ENCODE assay signal across 16 cellular contexts in the genomic region with DNA sequence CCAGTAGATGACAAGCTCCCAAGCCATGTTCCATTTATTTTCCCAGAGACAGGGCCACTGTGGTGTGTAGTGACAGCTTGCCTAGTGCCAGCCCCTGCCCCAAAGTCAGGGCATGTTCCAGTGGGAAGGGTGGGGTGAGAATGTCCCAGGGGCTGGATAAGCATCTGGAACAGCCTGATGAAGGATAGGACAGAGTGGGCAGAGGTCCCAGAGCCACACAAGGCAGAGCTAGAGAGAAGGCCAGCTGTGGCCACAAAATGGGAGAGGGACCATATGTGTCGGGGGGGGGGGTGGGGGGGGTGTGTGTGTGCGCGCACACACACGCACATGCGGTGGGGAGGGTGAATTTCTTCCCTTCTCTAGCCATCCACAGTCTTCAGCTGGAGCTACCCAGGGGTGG. TPM values are rescaled to one million over a fixed set of nuclear protein-coding genes. Genes with fewer than 3 reads are reported as not detected.
DNase-seq lines count a peak whose midpoint lies in the region; ATAC-seq and TF ChIP-seq lines count a peak whose summit lies in the region.
"Had no signal": no experiment of that assay in that cellular context is flagged by ENCODE, and none has a peak within 500 bp of the region (broad histone marks: within the 10 kb centered on the region; RNA-seq: fewer than 3 reads in every experiment).

No MANE protein-coding gene starts in this region.

- H3K9me3 ChIP-seq in testis = no peaks in the 10 kb centered on the region

- POLR2A ChIA-PET in activated CD8-positive, alpha-beta T cell treated with anti-CD3 and anti-CD28 coated beads, Interleukin-2, amount 10 ng/mL, durations not matched to agents 7 days and 5 days (lab: Charles Lee) = no interaction called here
- POLR2A ChIA-PET in activated CD8-positive, alpha-beta T cell treated with anti-CD3 and anti-CD28 coated beads for 36 hours (lab: Charles Lee) = interaction anchor here (1.0 kb wide), 1 partner anchor 58 kb away, joined by 3 read pairs; no protein-coding TSS in a partner anchor

- H3K36me3 ChIP-seq in testis (ENCODE audit: low read depth, missing control alignments) = no peaks in the 10 kb centered on the region

- no peaks in the 10 kb centered on the region for H3K36me3 Mint-ChIP-seq in activated CD8-positive, alpha-beta T cell treated with anti-CD3 and anti-CD28 coated beads, Interleukin-2, amount 10 ng/mL, durations not matched to agents 7 days and 5 days (ENCODE audit: low read depth)
- no peaks in the 10 kb centered on the region for H3K36me3 Mint-ChIP-seq in activated CD8-positive, alpha-beta T cell treated with anti-CD3 and anti-CD28 coated beads for 36 hours (ENCODE audit: low read depth)
- H3K36me3 Mint-ChIP-seq in brain = no peaks in the 10 kb centered on the region

- no peaks in the 10 kb centered on the region for H3K9me3 Mint-ChIP-seq in activated CD8-positive, alpha-beta T cell treated with anti-CD3 and anti-CD28 coated beads, Interleukin-2, amount 10 ng/mL, durations not matched to agents 7 days and 5 days (ENCODE audit: insufficient read depth)
- H3K9me3 Mint-ChIP-seq in activated CD8-positive, alpha-beta T cell treated with anti-CD3 and anti-CD28 coated beads for 36 hours = no peaks in the 10 kb centered on the region
- H3K9me3 Mint-ChIP-seq in brain = no peaks in the 10 kb centered on the region
- H3K9me3 Mint-ChIP-seq: CD4-positive, alpha-beta T cell; H9 had no signal

- no peak for ATAC-seq in activated CD8-positive, alpha-beta T cell treated with anti-CD3 and anti-CD28 coated beads, Interleukin-2, amount 10 ng/mL, durations not matched to agents 7 days and 5 days
- no peak for ATAC-seq in activated CD8-positive, alpha-beta T cell treated with anti-CD3 and anti-CD28 coated beads for 36 hours
- ATAC-seq: HepG2 had no signal

- no peaks in the 10 kb centered on the region for H3K4me1 ChIP-seq in testis

- intact Hi-C loops in activated CD8-positive, alpha-beta T cell treated with anti-CD3 and anti-CD28 coated beads for 36 hours (cut with micrococcal nuclease) = no loop called here
- intact Hi-C loops in testis (cut with DNase I; ENCODE audit: low total_unique reads) = no loop called here

- TF ChIP-seq POLR2A in testis (IDR thresholded peaks at IDR 0.05) = no peak

- 100% methylated on average over 1 to 5 of the region's 5 CpGs for WGBS in testis, 2 donors

- peaks cover 6% of the 10 kb centered on the region for H3K4me1 Mint-ChIP-seq in activated CD8-positive, alpha-beta T cell treated with anti-CD3 and anti-CD28 coated beads, Interleukin-2, amount 10 ng/mL, durations not matched to agents 7 days and 5 days (ENCODE audit: low read depth)
- no peaks in the 10 kb centered on the region for H3K4me1 Mint-ChIP-seq in activated CD8-positive, alpha-beta T cell treated with anti-CD3 and anti-CD28 coated beads for 36 hours (ENCODE audit: low read depth)
- peaks cover 38% of the 10 kb centered on the region for H3K4me1 Mint-ChIP-seq in brain

- H3K27me3 Mint-ChIP-seq in activated CD8-positive, alpha-beta T cell treated with anti-CD3 and anti-CD28 coated beads, Interleukin-2, amount 10 ng/mL, durations not matched to agents 7 days and 5 days (ENCODE audit: low read depth) = peaks cover 6% of the 10 kb centered on the region
- H3K27me3 Mint-ChIP-seq in activated CD8-positive, alpha-beta T cell treated with anti-CD3 and anti-CD28 coated beads for 36 hours = no peaks in the 10 kb centered on the region
- H3K27me3 Mint-ChIP-seq in brain = peaks cover 9% of the 10 kb centered on the region
- H3K27me3 Mint-ChIP-seq: B cell; CD4-positive, alpha-beta T cell had no signal

- no peaks in the 10 kb centered on the region for H3K27me3 ChIP-seq in testis

- no peak overlapping the region for H3K4me3 Mint-ChIP-seq in activated CD8-positive, alpha-beta T cell treated with anti-CD3 and anti-CD28 coated beads, Interleukin-2, amount 10 ng/mL, durations not matched to agents 7 days and 5 days
- H3K4me3 Mint-ChIP-seq in activated CD8-positive, alpha-beta T cell treated with anti-CD3 and anti-CD28 coated beads for 36 hours = no peak overlapping the region
- H3K4me3 Mint-ChIP-seq in brain = no peak overlapping the region
- H3K4me3 Mint-ChIP-seq: B cell; CD4-positive, alpha-beta T cell; H9 had no signal

- no peak overlapping the region for H3K27ac ChIP-seq in testis
- H3K27ac ChIP-seq: C4-2B had no signal

- CTCF ChIA-PET in activated CD8-positive, alpha-beta T cell treated with anti-CD3 and anti-CD28 coated beads, Interleukin-2, amount 10 ng/mL, durations not matched to agents 7 days and 5 days (lab: Charles Lee) = no interaction called here
- CTCF ChIA-PET in activated CD8-positive, alpha-beta T cell treated with anti-CD3 and anti-CD28 coated beads for 36 hours (lab: Charles Lee) = interaction anchor here (0.5 to 1.7 kb wide), 4 partner anchors 9 to 905 kb away, joined by 3 to 4 read pairs (median 3); no protein-coding TSS in a partner anchor

- no peak overlapping the region for H3K4me3 ChIP-seq in testis

- TF ChIP-seq CTCF in activated CD8-positive, alpha-beta T cell treated with anti-CD3 and anti-CD28 coated beads for 36 hours (IDR thresholded peaks at IDR 0.05) = no peak
- TF ChIP-seq CTCF in brain (conservative IDR thresholded peaks at IDR 0.05) (no peak), testis (IDR thresholded peaks at IDR 0.05) (no peak)

- no peak overlapping the region for H3K27ac Mint-ChIP-seq in activated CD8-positive, alpha-beta T cell treated with anti-CD3 and anti-CD28 coated beads, Interleukin-2, amount 10 ng/mL, durations not matched to agents 7 days and 5 days
- H3K27ac Mint-ChIP-seq in activated CD8-positive, alpha-beta T cell treated with anti-CD3 and anti-CD28 coated beads for 36 hours = no peak overlapping the region
- H3K27ac Mint-ChIP-seq in brain = peak overlapping the region in 3 of 5 experiments; percentile 4 to 90 (median 39)
- H3K27ac Mint-ChIP-seq: B cell; CD4-positive, alpha-beta T cell had no signal

- DNase-seq in activated CD8-positive, alpha-beta T cell treated with anti-CD3 and anti-CD28 coated beads, Interleukin-2, amount 10 ng/mL, durations not matched to agents 7 days and 5 days = peak; percentile 4
- no peak for DNase-seq in activated CD8-positive, alpha-beta T cell treated with anti-CD3 and anti-CD28 coated beads for 36 hours
- DNase-seq in NCI-H82 (lab: John Stamatoyannopoulos, UW) (peak; percentile 79), testis (peak; percentile 5), NCI-H2029 (lab: John Stamatoyannopoulos, UW) (no peak), dermis blood vessel endothelial cell (no peak)
- DNase-seq in activated effector memory CD4-positive, alpha-beta T cell treated with Interleukin-2 at 50 U/mL for 16 hours = no peak
- DNase-seq: Caco-2; CD4-positive, alpha-beta T cell; DMS79 treated with DMSO at 0.1 percent for 48 hours; GOT3; H9 had no signal

RNA-seq across cellular contexts. Expression of a gene that starts 27.0 kb away (rescaled TPM):
- 10 to 100 TPM; 17.4 to 18.4 TPM for total RNA-seq in activated CD8-positive, alpha-beta T cell treated with anti-CD3 and anti-CD28 coated beads, Interleukin-2, amount 10 ng/mL, durations not matched to agents 7 days and 5 days
- 10 to 100 TPM; 25.6 to 27.0 TPM for total RNA-seq in activated CD8-positive, alpha-beta T cell treated with anti-CD3 and anti-CD28 coated beads for 36 hours
- polyA plus RNA-seq in brain (ENCODE audit: insufficient read depth, low read depth, low replicate concordance) (206 TPM), testis (ENCODE audit: insufficient read depth, low read depth, low replicate concordance) (197 TPM)
- total RNA-seq in testis (100 to 1,000 TPM; 223 to 226 TPM), dermis blood vessel endothelial cell (242 and 265 TPM in 2 replicates)

Comparison
In these comparisons a context has a peak if more than half of its experiments do, and no peak if none do; other contexts are left out.
1. DNase-seq: peak in activated CD8-positive, alpha-beta T cell treated with anti-CD3 and anti-CD28 coated beads, Interleukin-2, amount 10 ng/mL, durations not matched to agents 7 days and 5 days (single experiment), NCI-H82 (single experiment) and testis (single experiment); none in activated CD8-positive, alpha-beta T cell treated with anti-CD3 and anti-CD28 coated beads for 36 hours (single experiment), activated effector memory CD4-positive, alpha-beta T cell treated with Interleukin-2 at 50 U/mL for 16 hours (single experiment), NCI-H2029 (single experiment) and dermis blood vessel endothelial cell (single experiment).
2. H3K27ac Mint-ChIP-seq: peak in brain (3 of 5); none in activated CD8-positive, alpha-beta T cell treated with anti-CD3 and anti-CD28 coated beads, Interleukin-2, amount 10 ng/mL, durations not matched to agents 7 days and 5 days (single experiment) and activated CD8-positive, alpha-beta T cell treated with anti-CD3 and anti-CD28 coated beads for 36 hours (single experiment).